ENCODE assay signal across 8 cellular contexts in the genomic region with DNA sequence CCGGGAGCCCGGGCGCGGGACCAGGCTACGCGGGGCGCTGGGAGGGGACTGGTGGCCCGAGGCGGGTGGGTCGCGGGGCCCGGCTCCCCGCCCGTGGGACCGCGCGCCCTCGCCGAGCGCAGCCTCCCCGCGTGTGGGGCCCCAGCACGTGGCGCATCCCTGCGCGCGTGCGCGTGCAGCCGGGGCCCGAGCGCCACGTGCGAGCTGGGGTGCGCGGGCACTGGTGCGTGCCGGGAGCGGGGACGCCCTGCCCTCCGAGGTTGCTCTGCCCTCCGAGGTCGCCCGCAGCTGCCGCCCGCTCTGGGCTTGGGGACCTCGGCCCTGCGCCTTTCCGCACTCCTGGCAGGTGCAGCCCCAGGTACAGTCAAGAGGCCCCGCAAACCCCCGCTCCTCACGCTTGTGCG. TPM values are rescaled to one million over a fixed set of nuclear protein-coding genes. Genes with fewer than 3 reads are reported as not detected.
A peak's percentile ranks its signal among the peaks of the same experiment; 100 is the strongest.
DNase-seq lines count a peak whose midpoint lies in the region; ATAC-seq and TF ChIP-seq lines count a peak whose summit lies in the region.

No MANE protein-coding gene starts in this region.

- DNase-seq in CD4-positive, CD25-positive, alpha-beta regulatory T cell, result peak; percentile 63 to 86 (median 82)
- peak; percentile 70 for DNase-seq in activated naive CD4-positive, alpha-beta T cell treated with Interleukin-2 at 50 U/mL for 16 hours
- peak; percentile 78 for DNase-seq in hepatocyte (ENCODE audit: low spot score)
- DNase-seq in OCI-M2 (lab: John Stamatoyannopoulos, UW; ENCODE audit: unreplicated experiment), result no peak

- TF ChIP-seq CTCF in OCI-LY1 (IDR thresholded peaks at IDR 0.05; ENCODE audit: low read length) (no peak), hepatocyte (IDR thresholded peaks at IDR 0.05; ENCODE audit: poor library complexity) (no peak)

- H3F3A ChIP-seq in OCI-LY1 (ENCODE audit: insufficient read depth, low read length), result no peaks in the 10 kb centered on the region

- peak overlapping the region; percentile 85 to 92 (median 88) for H3K4me3 Mint-ChIP-seq in CD4-positive, CD25-positive, alpha-beta regulatory T cell

- H3K27me3 ChIP-seq in CD4-positive, CD25-positive, alpha-beta regulatory T cell (ENCODE audit: control insufficient read depth, insufficient read depth, low read length), result no peaks in the 10 kb centered on the region
- H3K27me3 ChIP-seq in OCI-LY1 (ENCODE audit: insufficient read depth, low read length), result no peaks in the 10 kb centered on the region
- H3K27me3 ChIP-seq in hepatocyte, result no peaks in the 10 kb centered on the region
- H3K27me3 ChIP-seq in skeletal muscle satellite cell (ENCODE audit: control insufficient read depth, insufficient read depth, low read length), result peaks cover 19% of the 10 kb centered on the region

- peaks cover 29% of the 10 kb centered on the region for H3K36me3 Mint-ChIP-seq in CD4-positive, CD25-positive, alpha-beta regulatory T cell

- peak overlapping the region; percentile 59 for H3K9ac ChIP-seq in OCI-LY1 (ENCODE audit: low read length)
- peak overlapping the region; percentile 6 for H3K9ac ChIP-seq in skeletal muscle satellite cell (ENCODE audit: low read depth, low read length)

- H3K9me2 ChIP-seq in OCI-LY1 (ENCODE audit: low read depth, low read length), result no peaks in the 10 kb centered on the region
- no peaks in the 10 kb centered on the region for H3K9me2 ChIP-seq in hepatocyte (replicated peaks; ENCODE audit: insufficient read depth)

- H3K9me3 ChIP-seq in CD4-positive, CD25-positive, alpha-beta regulatory T cell (ENCODE audit: control insufficient read depth in 2 of 2, low read length in 2 of 2), result no peaks in the 10 kb centered on the region
- no peaks in the 10 kb centered on the region for H3K9me3 ChIP-seq in OCI-LY1 (ENCODE audit: low read length)
- H3K9me3 ChIP-seq in hepatocyte (ENCODE audit: low read depth), result no peaks in the 10 kb centered on the region
- no peaks in the 10 kb centered on the region for H3K9me3 ChIP-seq in skeletal muscle satellite cell (replicated peaks; ENCODE audit: low read length)

- H4K20me1 ChIP-seq in OCI-LY1 (ENCODE audit: insufficient read depth, low read length), result no peaks in the 10 kb centered on the region
- H4K20me1 ChIP-seq in hepatocyte (ENCODE audit: insufficient read depth, poor library complexity, severe bottlenecking), result no peaks in the 10 kb centered on the region

- H3K27me3 Mint-ChIP-seq in CD4-positive, CD25-positive, alpha-beta regulatory T cell, result peaks cover 5% of the 10 kb centered on the region

- peak overlapping the region; percentile 82 for H3K27ac ChIP-seq in CD4-positive, CD25-positive, alpha-beta regulatory T cell (ENCODE audit: insufficient read depth, low read length, poor library complexity, severe bottlenecking)
- H3K27ac ChIP-seq in OCI-LY1 (ENCODE audit: low read depth, low read length, poor library complexity, severe bottlenecking) (peak overlapping the region; percentile 84), hepatocyte (no peak overlapping the region)

- peak; percentile 39 to 44 for ATAC-seq in CD4-positive, CD25-positive, alpha-beta regulatory T cell (ENCODE audit: low read depth in 2 of 2)
- ATAC-seq in HG03196 (IDR thresholded peaks at IDR 0.05; ENCODE audit: unreplicated experiment), result peak; percentile 20

- H3K36me3 ChIP-seq in CD4-positive, CD25-positive, alpha-beta regulatory T cell (ENCODE audit: control insufficient read depth, insufficient read depth, low read length), result peaks cover 9% of the 10 kb centered on the region
- H3K36me3 ChIP-seq in OCI-LY1 (ENCODE audit: insufficient read depth, low read length) (peaks cover 38% of the 10 kb centered on the region), hepatocyte (replicated peaks; ENCODE audit: insufficient read depth, low read depth) (no peaks in the 10 kb centered on the region), skeletal muscle satellite cell (ENCODE audit: insufficient read depth, low read length) (no peaks in the 10 kb centered on the region)

- H3K4me2 ChIP-seq in OCI-LY1 (ENCODE audit: low read length) (peak overlapping the region; percentile 49), hepatocyte (peak overlapping the region; percentile 88), skeletal muscle satellite cell (ENCODE audit: low read length) (peak overlapping the region; percentile 71)

- peak; percentile 34 for TF ChIP-seq POLR2A in GM19099 (IDR thresholded peaks at IDR 0.05; ENCODE audit: extremely low read depth, insufficient read length, low read depth)

- H3K4me1 Mint-ChIP-seq in CD4-positive, CD25-positive, alpha-beta regulatory T cell, result peaks cover 12 to 42% (median 26%) of the 10 kb centered on the region in 4 donors

- 2% methylated on average over 34 of the region's 53 CpGs for WGBS in hepatocyte (ENCODE audit: low lambda C conversion rate, missing lambda C conversion rate)

- peak overlapping the region in 2 of 3 donors; percentile 38 to 94 for H3K27ac Mint-ChIP-seq in CD4-positive, CD25-positive, alpha-beta regulatory T cell

- no peak overlapping the region for H3K4me3 ChIP-seq in CD4-positive, CD25-positive, alpha-beta regulatory T cell (ENCODE audit: low read depth, low read length)
- H3K4me3 ChIP-seq in OCI-LY1 (ENCODE audit: low read depth, low read length, poor library complexity, severe bottlenecking) (peak overlapping the region; percentile 37), hepatocyte (peak overlapping the region; percentile 62), skeletal muscle satellite cell (ENCODE audit: low read length) (peak overlapping the region; percentile 61)

- H3K79me2 ChIP-seq in OCI-LY1 (ENCODE audit: insufficient read depth, low read length) (peaks cover 34% of the 10 kb centered on the region), hepatocyte (peaks cover 14% of the 10 kb centered on the region)

- H3K9me3 Mint-ChIP-seq in CD4-positive, CD25-positive, alpha-beta regulatory T cell, result peaks cover 0 to 3% (median 0%) of the 10 kb centered on the region in 7 donors

- no peak overlapping the region for H2AFZ ChIP-seq in OCI-LY1 (ENCODE audit: low read length)
- peak overlapping the region; percentile 88 for H2AFZ ChIP-seq in hepatocyte

- peaks cover 50% of the 10 kb centered on the region for H3K4me1 ChIP-seq in CD4-positive, CD25-positive, alpha-beta regulatory T cell (ENCODE audit: control insufficient read depth, insufficient read depth, low read length, poor library complexity, severe bottlenecking)
- H3K4me1 ChIP-seq in OCI-LY1 (ENCODE audit: insufficient read depth, low read length, severe bottlenecking), result peaks cover 46% of the 10 kb centered on the region
- H3K4me1 ChIP-seq in hepatocyte (ENCODE audit: insufficient read depth), result peaks cover 27% of the 10 kb centered on the region
- H3K4me1 ChIP-seq in skeletal muscle satellite cell (ENCODE audit: control insufficient read depth, insufficient read depth, low read length), result peaks cover 9% of the 10 kb centered on the region

RNA-seq across cellular contexts. Expression of gene CCDC88C, which starts 0.4 kb away (rescaled TPM):
- total RNA-seq in CD4-positive, CD25-positive, alpha-beta regulatory T cell, result 466 TPM
- 10 to 100 TPM; 25.9 to 35.6 (median 31.0) TPM for polyA plus RNA-seq in CD4-positive, CD25-positive, alpha-beta regulatory T cell
- total RNA-seq in hepatocyte, result 4.7 and 11.3 TPM in 2 replicates
- 4.3 and 5.9 TPM in 2 replicates for polyA plus RNA-seq in hepatocyte
- under 0.01 and 2.8 TPM in 2 replicates for total RNA-seq in skeletal muscle satellite cell (2012; rRNA removed)

Comparison
In these comparisons a context has a peak if more than half of its experiments do, and no peak if none do; other contexts are left out.
1. RNA of gene CCDC88C, which starts 0.4 kb away (total RNA-seq): 466 TPM in CD4-positive, CD25-positive, alpha-beta regulatory T cell (single experiment); 4.7 to 11.3 TPM in hepatocyte; every median in the first group is over 10 times any median in the second.
2. Peak in every context shown above with its lines, with median percentiles within 50 percentile points of each other: H3K4me2 ChIP-seq.